ENCODE assay signal across 1 cellular context in the genomic region with DNA sequence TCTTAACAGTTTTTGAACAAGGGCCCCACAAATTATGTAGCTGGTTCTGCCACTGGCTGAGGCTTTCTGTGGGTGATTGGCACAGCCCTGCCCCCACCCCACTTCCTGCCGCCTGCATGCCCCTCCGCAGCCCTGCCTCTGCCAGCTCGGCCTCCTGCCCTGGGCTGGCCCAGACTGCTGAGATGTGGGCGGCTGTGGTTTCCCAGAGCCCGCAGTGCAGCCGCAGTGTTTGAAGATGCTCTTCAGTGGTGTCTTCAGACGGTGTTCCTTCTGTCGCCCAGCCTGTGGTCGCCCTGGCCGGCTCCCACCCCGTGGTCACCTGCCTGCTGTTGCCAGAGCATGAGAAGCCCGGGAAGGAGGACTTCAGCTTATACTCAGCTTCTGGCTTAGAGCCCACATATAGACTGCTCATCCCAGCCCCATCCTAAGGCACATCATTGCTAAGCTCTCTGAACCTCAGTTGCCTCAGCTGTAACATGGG.
A peak's percentile ranks its signal among the peaks of the same experiment; 100 is the strongest.
TF ChIP-seq lines count a peak whose summit lies in the region.

No MANE protein-coding gene starts in this region.

TF ChIP-seq in K562, 482 proteins besides CTCF, POLR2A, EP300 and RAD21 (continued from another document):
- TF ChIP-seq, protein P1, sequence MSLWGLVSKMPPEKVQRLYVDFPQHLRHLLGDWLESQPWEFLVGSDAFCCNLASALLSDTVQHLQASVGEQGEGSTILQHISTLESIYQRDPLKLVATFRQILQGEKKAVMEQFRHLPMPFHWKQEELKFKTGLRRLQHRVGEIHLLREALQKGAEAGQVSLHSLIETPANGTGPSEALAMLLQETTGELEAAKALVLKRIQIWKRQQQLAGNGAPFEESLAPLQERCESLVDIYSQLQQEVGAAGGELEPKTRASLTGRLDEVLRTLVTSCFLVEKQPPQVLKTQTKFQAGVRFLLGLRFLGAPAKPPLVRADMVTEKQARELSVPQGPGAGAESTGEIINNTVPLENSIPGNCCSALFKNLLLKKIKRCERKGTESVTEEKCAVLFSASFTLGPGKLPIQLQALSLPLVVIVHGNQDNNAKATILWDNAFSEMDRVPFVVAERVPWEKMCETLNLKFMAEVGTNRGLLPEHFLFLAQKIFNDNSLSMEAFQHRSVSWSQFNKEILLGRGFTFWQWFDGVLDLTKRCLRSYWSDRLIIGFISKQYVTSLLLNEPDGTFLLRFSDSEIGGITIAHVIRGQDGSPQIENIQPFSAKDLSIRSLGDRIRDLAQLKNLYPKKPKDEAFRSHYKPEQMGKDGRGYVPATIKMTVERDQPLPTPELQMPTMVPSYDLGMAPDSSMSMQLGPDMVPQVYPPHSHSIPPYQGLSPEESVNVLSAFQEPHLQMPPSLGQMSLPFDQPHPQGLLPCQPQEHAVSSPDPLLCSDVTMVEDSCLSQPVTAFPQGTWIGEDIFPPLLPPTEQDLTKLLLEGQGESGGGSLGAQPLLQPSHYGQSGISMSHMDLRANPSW (CRISPR knock-in tag; IDR thresholded peaks at IDR 0.05) = no peak
- TF ChIP-seq ZNF778 (CRISPR knock-in tag; IDR thresholded peaks at IDR 0.05) = no peak
- TF ChIP-seq CXXC5 (CRISPR knock-in tag; IDR thresholded peaks at IDR 0.05) = 0 out of 2 replicates have a peak, but pooled peaks have one; percentile 33
- 0 out of 2 replicates have a peak, but pooled peaks have one; percentile 51 for TF ChIP-seq RBFOX2 (IDR thresholded peaks at IDR 0.05; ENCODE audit: low read depth, low read length)
- 0 out of 2 replicates have a peak, but pooled peaks have one; percentile 56 for TF ChIP-seq ZNF830 (CRISPR knock-in tag; IDR thresholded peaks at IDR 0.05)
- no peak for TF ChIP-seq NFATC3 (IDR thresholded peaks at IDR 0.05)
